ENCODE assay signal across 25 cellular contexts in the genomic region with DNA sequence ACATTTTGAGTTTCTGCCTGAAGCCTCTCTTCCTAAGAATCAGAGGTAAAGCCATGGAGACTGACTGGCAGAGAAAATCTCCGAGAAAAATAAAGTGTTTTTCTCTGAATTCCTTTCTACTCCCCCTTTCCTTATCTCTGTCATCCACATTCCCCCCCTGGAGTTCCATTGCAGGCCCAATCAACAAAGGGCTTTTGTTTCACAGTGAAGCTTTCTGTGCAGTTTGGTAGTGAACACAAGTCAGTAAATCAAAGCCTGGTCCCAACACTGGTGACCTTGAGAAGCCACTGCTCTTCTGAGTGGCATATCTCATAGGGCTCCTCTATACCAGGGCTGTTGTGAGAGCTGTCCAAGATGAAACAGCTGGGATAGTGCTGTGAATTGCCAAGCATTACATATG.
"Had no signal": no experiment of that assay in that cellular context is flagged by ENCODE, and none has a peak within 500 bp of the region (broad histone marks: within the 10 kb centered on the region; RNA-seq: fewer than 3 reads in every experiment).

No MANE protein-coding gene starts in this region.

- ATAC-seq: activated CD8-positive, alpha-beta memory T cell treated with anti-CD3 and anti-CD28 coated beads, Interleukin-2, amount 10 ng/mL, durations not matched to agents 7 days and 5 days; activated CD8-positive, alpha-beta T cell treated with anti-CD3 and anti-CD28 coated beads, Interleukin-2, amount 10 ng/mL, durations not matched to agents 7 days and 5 days; activated naive CD8-positive, alpha-beta T cell treated with anti-CD3 and anti-CD28 coated beads, Interleukin-2, amount 50 U/mL, for 24 hours; effector memory CD8-positive, alpha-beta T cell; left lung; lower lobe of right lung; naive thymus-derived CD4-positive, alpha-beta T cell; stimulated activated memory B cell treated with anti-CD40 and anti-IgM and Interleukin-4, amounts not matched to agents 10 μg/mL and 1 μg/mL and 100 μg/mL, for 72 hours; stimulated activated naive CD8-positive, alpha-beta T cell treated with anti-CD3 and anti-CD28 coated beads, Interleukin-15, amount 100 ng/mL, for 72 hours had no signal

- H3K9me3 ChIP-seq: heart left ventricle, left lung, lower lobe of right lung, sigmoid colon, thyroid gland, upper lobe of left lung, vagina had no signal

- H3K4me1 ChIP-seq: heart left ventricle, left lung, lower lobe of right lung, sigmoid colon, thyroid gland, upper lobe of left lung, vagina had no signal

- H3K4me3 ChIP-seq: heart left ventricle, left lung, lower lobe of right lung, sigmoid colon, smooth muscle cell, thyroid gland, upper lobe of left lung, vagina had no signal

- H3K36me3 ChIP-seq: heart left ventricle, left lung, lower lobe of right lung, sigmoid colon, thyroid gland, upper lobe of left lung, vagina had no signal

- H3K27me3 ChIP-seq: left lung, sigmoid colon, thyroid gland, upper lobe of left lung, vagina had no signal

- H3K4me2 ChIP-seq: smooth muscle cell had no signal

- H3K27ac ChIP-seq: heart left ventricle, left lung, lower lobe of right lung, sigmoid colon, thyroid gland, upper lobe of left lung, vagina had no signal

- DNase-seq: activated B cell treated with CpG ODN at 0.5 μM for 24 hours; activated CD8-positive, alpha-beta memory T cell treated with anti-CD3 and anti-CD28 coated beads, Interleukin-2, amount 10 ng/mL, durations not matched to agents 7 days and 5 days; activated CD8-positive, alpha-beta T cell treated with anti-CD3 and anti-CD28 coated beads, Interleukin-2, amount 10 ng/mL, durations not matched to agents 7 days and 5 days; activated naive CD8-positive, alpha-beta T cell treated with anti-CD3 and anti-CD28 coated beads, Interleukin-2, amount 50 U/mL, for 24 hours; activated T-cell treated with anti-CD3 and anti-CD28 coated beads, Interleukin-2, amount 50 U/mL, for 48 hours; cortex of kidney; effector memory CD8-positive, alpha-beta T cell; heart left ventricle; immature natural killer cell; left lung; lower lobe of right lung; naive thymus-derived CD4-positive, alpha-beta T cell; occipital lobe; sigmoid colon; stimulated activated CD4-positive, alpha-beta T cell treated with anti-CD3 and anti-CD28 coated beads, Interleukin-1b, Interleukin-23, amount 100 ng/mL, for 48 hours; stimulated activated CD4-positive, alpha-beta T cell treated with anti-CD3 and anti-CD28 coated beads, Interleukin-4, amount 100 ng/mL, for 4 hours; stimulated activated CD8-positive, alpha-beta memory T cell treated with anti-CD3 and anti-CD28 coated beads, Interleukin-4, amount 100 ng/mL, for 48 hours; stimulated activated naive CD8-positive, alpha-beta T cell treated with anti-CD3 and anti-CD28 coated beads, Interleukin-15, amount 100 ng/mL, for 72 hours; substantia nigra; T-helper 1 cell; thyroid gland; upper lobe of left lung had no signal
